8 cellular contexts compared by ENCODE assay signal in the genomic region with DNA sequence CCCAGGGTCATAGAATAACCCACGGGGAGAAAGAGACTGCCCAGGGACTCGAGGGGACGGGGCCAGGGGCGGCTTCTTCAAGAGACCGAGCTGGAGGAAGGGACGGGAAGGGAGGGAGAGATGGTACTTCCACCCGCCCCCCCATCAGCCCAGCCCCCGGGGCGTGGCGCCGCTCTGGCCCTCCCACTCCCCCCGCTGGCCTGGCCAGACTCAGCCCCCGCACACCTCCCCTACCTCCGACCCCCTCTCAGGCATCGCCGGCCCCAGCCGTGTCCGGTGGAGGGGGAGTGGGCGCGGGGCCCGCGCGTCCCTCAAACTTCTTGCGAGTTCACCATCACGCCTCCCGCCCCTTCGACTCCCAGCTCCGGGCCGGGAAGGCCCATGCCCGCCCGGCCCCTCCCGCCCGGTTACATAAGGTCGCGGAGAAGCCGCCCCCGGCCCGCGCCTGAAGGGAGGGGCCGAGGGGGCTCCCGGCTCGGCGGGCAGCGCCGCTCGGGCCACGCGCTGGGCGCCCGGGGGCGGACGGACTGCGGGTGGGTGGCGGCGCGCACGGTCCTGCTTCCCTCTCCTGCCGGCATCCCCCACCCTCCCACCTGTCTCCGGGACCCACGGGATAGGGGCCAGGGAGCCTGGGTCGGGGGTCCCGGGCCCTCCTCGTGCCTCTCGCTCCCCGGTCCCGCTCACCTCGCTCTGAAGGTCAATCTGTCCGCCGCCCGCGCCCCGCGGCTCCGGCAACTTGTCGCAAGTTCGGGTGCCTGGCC. TPM values are rescaled to one million over a fixed set of nuclear protein-coding genes. Genes with fewer than 3 reads are reported as not detected.
DNase-seq lines count a peak whose midpoint lies in the region; ATAC-seq, FAIRE-seq and TF ChIP-seq lines count a peak whose summit lies in the region.

No MANE protein-coding gene starts in this region.

- peak overlapping the region; percentile 88 for H3K4me3 ChIP-seq in IMR-90 (ENCODE audit: insufficient read depth, low read depth, low read length)
- H3K4me3 ChIP-seq in SJCRH30, result peak overlapping the region; percentile 56
- peak overlapping the region; percentile 39 for H3K4me3 ChIP-seq in neuron (ENCODE audit: low read length)

- dilution Hi-C loops in IMR-90 (cut with HindIII; ENCODE audit: low sequenced_read_pairs, unreplicated experiment), result no loop called here

- no peak overlapping the region for H3K14ac ChIP-seq in IMR-90 (replicated peaks; ENCODE audit: low read depth, low read length)

- no peak for TF ChIP-seq POLR2A in IMR-90 (IDR thresholded peaks at IDR 0.05; ENCODE audit: low read depth, low read length)

- H3K27me3 ChIP-seq in IMR-90 (ENCODE audit: control insufficient read depth, insufficient read depth, low read length) (no peaks in the 10 kb centered on the region; the same call in 1 of the 2 replicates), SJCRH30 (0 out of 2 replicates have a peak, but pooled peaks cover 4% of the 10 kb centered on the region), neuron (ENCODE audit: insufficient read depth, low read length) (peaks cover 33% of the 10 kb centered on the region)

- H3K27ac ChIP-seq in IMR-90 (ENCODE audit: insufficient read depth, low read length), result peak overlapping the region; percentile 70
- H3K27ac ChIP-seq in SJCRH30, result no peak overlapping the region

- no peak overlapping the region for H2AK5ac ChIP-seq in IMR-90 (ENCODE audit: low read depth, low read length)

- no peak overlapping the region for H3K56ac ChIP-seq in IMR-90 (ENCODE audit: extremely low read depth, insufficient read depth, low read length)

- H3K4me3 Mint-ChIP-seq in activated naive CD4-positive, alpha-beta T cell treated with anti-CD3 and anti-CD28 coated beads, Interleukin-2, amount 10 ng/mL, durations not matched to agents 7 days and 5 days, result peak overlapping the region; percentile 83

- H4K20me1 ChIP-seq in IMR-90 (ENCODE audit: insufficient read depth, low read length), result no peaks in the 10 kb centered on the region

- H3K36me3 ChIP-seq in IMR-90 (ENCODE audit: control insufficient read depth, insufficient read depth, low read length) (no peaks in the 10 kb centered on the region), SJCRH30 (no peaks in the 10 kb centered on the region), neuron (ENCODE audit: insufficient read depth, low read length) (no peaks in the 10 kb centered on the region)

- peak; percentile 68 for DNase-seq in D341Med (ENCODE audit: low spot score)
- DNase-seq in IMR-90, result peak; percentile 71
- DNase-seq in SJCRH30, result peak; percentile 62 to 74
- DNase-seq in activated naive CD4-positive, alpha-beta T cell treated with anti-CD3 and anti-CD28 coated beads, Interleukin-2, amount 10 ng/mL, durations not matched to agents 7 days and 5 days, result peak; percentile 79
- peak; percentile 85 to 90 for DNase-seq in frontal cortex (ENCODE audit: low spot score in 2 of 2)
- DNase-seq in stromal cell of bone marrow (ENCODE audit: low read depth), result peak; percentile 54

- H2BK120ac ChIP-seq in IMR-90 (ENCODE audit: low read depth, low read length), result no peak overlapping the region

- peak overlapping the region; percentile 77 for H2BK5ac ChIP-seq in IMR-90 (ENCODE audit: low read depth, low read length, poor library complexity, severe bottlenecking)

- H3K27ac Mint-ChIP-seq in activated naive CD4-positive, alpha-beta T cell treated with anti-CD3 and anti-CD28 coated beads, Interleukin-2, amount 10 ng/mL, durations not matched to agents 7 days and 5 days, result peak overlapping the region; percentile 52

- H3K9me1 ChIP-seq in IMR-90 (ENCODE audit: insufficient read depth, low read length), result peaks cover 9% of the 10 kb centered on the region; the same call in 1 of the 2 replicates

- H3K79me1 ChIP-seq in IMR-90 (ENCODE audit: low read depth in 1 of 2, low read length in 2 of 2), result peaks cover 6 to 23% of the 10 kb centered on the region in 2 experiments; a peak in 2 of 4 replicates

- no peak for TF ChIP-seq RAD21 in IMR-90 (IDR thresholded peaks at IDR 0.05; ENCODE audit: low read length)

- ATAC-seq in GM21390 (IDR thresholded peaks at IDR 0.05; ENCODE audit: unreplicated experiment) (peak; percentile 8), IMR-90 (ENCODE audit: low read depth) (peak; percentile 75)

- H3K9me3 ChIP-seq in IMR-90 (ENCODE audit: control insufficient read depth, insufficient read depth, low read length), result no peaks in the 10 kb centered on the region
- no peaks in the 10 kb centered on the region for H3K9me3 ChIP-seq in SJCRH30 (replicated peaks)
- H3K9me3 ChIP-seq in neuron (ENCODE audit: low read length), result no peaks in the 10 kb centered on the region

- no peak for FAIRE-seq in frontal cortex (lab: Jason Lieb, UNC)

- CTCF ChIA-PET in IMR-90 (lab: Yijun Ruan, JAX), result interaction anchor here (0.7 to 1.2 kb wide), 2 partner anchors 53 to 366 kb away, joined by 3 to 4 read pairs; partner anchors contain the start of gene TOMM6
- CTCF ChIA-PET in activated naive CD4-positive, alpha-beta T cell treated with anti-CD3 and anti-CD28 coated beads, Interleukin-2, amount 10 ng/mL, durations not matched to agents 7 days and 5 days (lab: Charles Lee), result interaction anchor here (0.8 to 3.6 kb wide), 5 partner anchors 26 to 370 kb away, joined by 3 to 30 read pairs (median 4); partner anchors contain the start of gene TOMM6

- H3K36me3 Mint-ChIP-seq in activated naive CD4-positive, alpha-beta T cell treated with anti-CD3 and anti-CD28 coated beads, Interleukin-2, amount 10 ng/mL, durations not matched to agents 7 days and 5 days, result no peaks in the 10 kb centered on the region

- no peak for TF ChIP-seq CTCF in IMR-90 (conservative IDR thresholded peaks at IDR 0.05; ENCODE audit: low read depth, low read length)

- peak overlapping the region; percentile 80 for H3K4me2 ChIP-seq in IMR-90 (ENCODE audit: low read depth, low read length)

- H4K5ac ChIP-seq in IMR-90 (ENCODE audit: low read depth, low read length), result no peak overlapping the region

- H3K27me3 Mint-ChIP-seq in activated naive CD4-positive, alpha-beta T cell treated with anti-CD3 and anti-CD28 coated beads, Interleukin-2, amount 10 ng/mL, durations not matched to agents 7 days and 5 days, result peaks cover 18% of the 10 kb centered on the region

- no peak overlapping the region for H2BK20ac ChIP-seq in IMR-90 (ENCODE audit: low read depth, low read length)

- H4K91ac ChIP-seq in IMR-90 (ENCODE audit: insufficient read depth, low read depth, low read length), result no peak overlapping the region; the same call in 1 of the 2 replicates

- no peak overlapping the region for H2BK15ac ChIP-seq in IMR-90 (ENCODE audit: low read depth, low read length)

- H3K9ac ChIP-seq in IMR-90 (ENCODE audit: low read depth, low read length), result peak overlapping the region; percentile 66

- POLR2A ChIA-PET in IMR-90 (lab: Charles Lee; ENCODE audit: unreplicated experiment), result no interaction called here

- peak overlapping the region; percentile 75 for H2AK9ac ChIP-seq in IMR-90 (replicated peaks; ENCODE audit: low read depth, low read length, poor library complexity)

- no peak overlapping the region for H3K4ac ChIP-seq in IMR-90 (ENCODE audit: low read depth, low read length)

- in situ Hi-C loops in IMR-90 (cut with MboI; ENCODE audit: low sequenced_read_pairs), result no loop called here

- intact Hi-C loops in IMR-90 (cut with micrococcal nuclease), result loop anchor here (1.0 to 2.0 kb wide), 4 partner anchors 28 to 52 kb away; no protein-coding TSS in a partner anchor

- H3K9me3 Mint-ChIP-seq in activated naive CD4-positive, alpha-beta T cell treated with anti-CD3 and anti-CD28 coated beads, Interleukin-2, amount 10 ng/mL, durations not matched to agents 7 days and 5 days, result no peaks in the 10 kb centered on the region

- H3K23ac ChIP-seq in IMR-90 (ENCODE audit: low read depth, low read length), result no peak overlapping the region

- 0% methylated on average over 1 of the region's 76 CpGs; no CpG with 5 or more reads in 1 of the 2 experiments for WGBS in IMR-90 (ENCODE audit: extremely low coverage in 2 of 2, insufficient read length in 1 of 2), 2 experiments

- H4K8ac ChIP-seq in IMR-90 (ENCODE audit: low read depth in 2 of 2, low read length in 2 of 2), result peak overlapping the region in 1 of 2 experiments; percentile 71; a peak in 1 of 4 replicates

- BruUV-seq in IMR-90 (replicated peaks; lab: Mats Ljungman, UMichigan), result no TSS peak

- H3K4me1 Mint-ChIP-seq in activated naive CD4-positive, alpha-beta T cell treated with anti-CD3 and anti-CD28 coated beads, Interleukin-2, amount 10 ng/mL, durations not matched to agents 7 days and 5 days, result peaks cover 42% of the 10 kb centered on the region

- peak overlapping the region; percentile 47; the same call in 1 of the 2 replicates for H3K18ac ChIP-seq in IMR-90 (ENCODE audit: low read depth, low read length)

- H3K4me1 ChIP-seq in IMR-90 (ENCODE audit: control insufficient read depth, insufficient read depth, low read length) (peaks cover 18% of the 10 kb centered on the region), SJCRH30 (peaks cover 6% of the 10 kb centered on the region; the same call in 1 of the 2 replicates), neuron (ENCODE audit: insufficient read depth, low read length) (peaks cover 8% of the 10 kb centered on the region)

- H2AFZ ChIP-seq in IMR-90 (replicated peaks; ENCODE audit: low read length, poor library complexity) (peak overlapping the region; percentile 95), neuron (ENCODE audit: low read depth, low read length) (peak overlapping the region; percentile 76)

RNA-seq across cellular contexts. Expression of gene TFEB, which starts 0.6 kb away (rescaled TPM):
- total RNA-seq in IMR-90 (2012; rRNA removed) (4.4 and 4.5 TPM in 2 replicates), frontal cortex (1.6 TPM)
- polyA plus RNA-seq in IMR-90 (2012; rRNA removed), result 4.7 and 4.9 TPM in 2 replicates
- polyA plus RNA-seq in IMR-90 (2012; cell fraction: cytosol; rRNA removed), result 3.7 and 4.9 TPM in 2 replicates
- polyA plus RNA-seq in IMR-90 (2012; cell fraction: nucleus; rRNA removed; ENCODE audit: low replicate concordance), result 8.0 and 14.7 TPM in 2 replicates
- total RNA-seq in SJCRH30 (2014; rRNA removed; shearing (Covaris generic)), result 0.57 and 0.63 TPM in 2 replicates

RNA-seq across cellular contexts. Expression of gene PGC, which starts 12.4 kb away (rescaled TPM):
- total RNA-seq in IMR-90 (2012; rRNA removed), result not detected in 2 replicates
- polyA plus RNA-seq in IMR-90 (2012; rRNA removed), result not detected in 2 replicates
- polyA plus RNA-seq in IMR-90 (2012; cell fraction: cytosol; rRNA removed), result not detected in 2 replicates
- polyA plus RNA-seq in IMR-90 (2012; cell fraction: nucleus; rRNA removed; ENCODE audit: low replicate concordance), result not detected in 2 replicates
- not detected in 2 replicates for total RNA-seq in SJCRH30 (2014; rRNA removed; shearing (Covaris generic))
- total RNA-seq in frontal cortex, result under 0.01 TPM

RNA-seq across cellular contexts. Expression of gene FRS3, which starts 44.9 kb away (rescaled TPM):
- 0.28 and 0.54 TPM in 2 replicates for total RNA-seq in IMR-90 (2012; rRNA removed)
- 3.8 and 4.3 TPM in 2 replicates for polyA plus RNA-seq in IMR-90 (2012; rRNA removed)
- polyA plus RNA-seq in IMR-90 (2012; cell fraction: cytosol; rRNA removed), result 2.6 and 3.8 TPM in 2 replicates
- 11.0 and 15.2 TPM in 2 replicates for polyA plus RNA-seq in IMR-90 (2012; cell fraction: nucleus; rRNA removed; ENCODE audit: low replicate concordance)
- total RNA-seq in SJCRH30 (2014; rRNA removed; shearing (Covaris generic)), result 2.6 TPM in 2 replicates
- 9.4 TPM for total RNA-seq in frontal cortex

RNA-seq across cellular contexts. Expression of gene PRICKLE4, which starts 45.7 kb away (rescaled TPM):
- total RNA-seq in IMR-90 (2012; rRNA removed), result not detected in 2 replicates
- polyA plus RNA-seq in IMR-90 (2012; rRNA removed), result 0.72 and 0.99 TPM in 2 replicates
- 0.24 and 0.64 TPM in 2 replicates for polyA plus RNA-seq in IMR-90 (2012; cell fraction: cytosol; rRNA removed)
- 8.3 and 34.1 TPM in 2 replicates for polyA plus RNA-seq in IMR-90 (2012; cell fraction: nucleus; rRNA removed; ENCODE audit: low replicate concordance)
- 0.28 TPM in 1 of 2 replicates, not detected in the other for total RNA-seq in SJCRH30 (2014; rRNA removed; shearing (Covaris generic))
- 0.41 TPM for total RNA-seq in frontal cortex

RNA-seq across cellular contexts. Expression of gene TOMM6, which starts 52.6 kb away (rescaled TPM):
- total RNA-seq in IMR-90 (2012; rRNA removed) (120 and 128 TPM in 2 replicates), frontal cortex (35.9 TPM)
- polyA plus RNA-seq in IMR-90 (2012; rRNA removed), result 204 and 227 TPM in 2 replicates
- polyA plus RNA-seq in IMR-90 (2012; cell fraction: cytosol; rRNA removed), result 153 and 242 TPM in 2 replicates
- polyA plus RNA-seq in IMR-90 (2012; cell fraction: nucleus; rRNA removed; ENCODE audit: low replicate concordance), result 16.5 and 124 TPM in 2 replicates
- 194 and 198 TPM in 2 replicates for total RNA-seq in SJCRH30 (2014; rRNA removed; shearing (Covaris generic))
